ENCODE assay signal across 9 cellular contexts in genomic region chr4:3285558-3286334, GRCh38. TPM values are rescaled to one million over a fixed set of nuclear protein-coding genes. Genes with fewer than 3 reads are reported as not detected.
DNase-seq lines count a peak whose midpoint lies in the region; ATAC-seq and TF ChIP-seq lines count a peak whose summit lies in the region.
"Had no signal": no experiment of that assay in that cellular context is flagged by ENCODE, and none has a peak within 500 bp of the region (broad histone marks: within the 10 kb centered on the region; RNA-seq: fewer than 3 reads in every experiment).

No MANE protein-coding gene starts in this region.

- no peak overlapping the region for H3K27ac Mint-ChIP-seq in endodermal cell

- peaks cover 44% of the 10 kb centered on the region for H3K27me3 ChIP-seq in adipocyte (replicated peaks; ENCODE audit: control insufficient read depth, insufficient read depth, low read length)
- peaks cover 10% of the 10 kb centered on the region for H3K27me3 ChIP-seq in endodermal cell (ENCODE audit: control insufficient read depth, insufficient read depth, low read length, poor library complexity, severe bottlenecking)

- H3K4me3 ChIP-seq in adipocyte (ENCODE audit: low read length) (no peak overlapping the region), endodermal cell (ENCODE audit: low read length) (no peak overlapping the region)

- TF ChIP-seq CTCF in endodermal cell (conservative IDR thresholded peaks at IDR 0.05): no peak

- no peak overlapping the region for H3K4me3 Mint-ChIP-seq in endodermal cell

- H3K9ac ChIP-seq in adipocyte (ENCODE audit: low read length): peak overlapping the region; percentile 56
- no peak overlapping the region for H3K9ac ChIP-seq in endodermal cell (ENCODE audit: extremely low read depth, low read length, poor library complexity, severe bottlenecking)

- no peaks in the 10 kb centered on the region for H3K4me1 Mint-ChIP-seq in endodermal cell

- 90 to 95% methylated on average over 22 to 38 of the region's 38 CpGs for WGBS in endodermal cell (ENCODE audit: insufficient coverage in 1 of 2, insufficient read length in 1 of 2), 2 experiments

- peak; percentile 92 for ATAC-seq in HG03108 (IDR thresholded peaks at IDR 0.05; ENCODE audit: unreplicated experiment)
- ATAC-seq in sciatic nerve: peak; percentile 49

- DNase-seq in activated effector memory CD4-positive, alpha-beta T cell treated with anti-CD3 and anti-CD28 coated beads, Interleukin-2, amount 50 U/mL, for 16 hours: peak; percentile 57
- DNase-seq in activated effector memory CD4-positive, alpha-beta T cell treated with Interleukin-2 at 50 U/mL for 16 hours: no peak
- DNase-seq in adipocyte (ENCODE audit: low read depth) (peak; percentile 87), sciatic nerve (ENCODE audit: low spot score) (peak; percentile 61), endodermal cell (no peak), NCI-H526 treated with DMSO at 0.1 percent for 48 hours (lab: John Stamatoyannopoulos, UW) (no peak)
- DNase-seq in activated CD4-positive, alpha-beta T cell treated with anti-CD3 and anti-CD28 coated beads, Interleukin-2, amount 50 U/mL, for 1 hour: no peak

- H3K27me3 Mint-ChIP-seq in endodermal cell (ENCODE audit: insufficient read depth): peaks cover 16% of the 10 kb centered on the region

- H3K4me1 ChIP-seq in adipocyte (ENCODE audit: control insufficient read depth, insufficient read depth, low read length): peaks cover 18% of the 10 kb centered on the region
- no peaks in the 10 kb centered on the region for H3K4me1 ChIP-seq in endodermal cell (ENCODE audit: control insufficient read depth, insufficient read depth, low read length)

- H3K36me3 Mint-ChIP-seq in endodermal cell (ENCODE audit: low read depth): peaks cover 3% of the 10 kb centered on the region

- H3K9me3 ChIP-seq in adipocyte (ENCODE audit: control insufficient read depth, low read length) (peaks cover 5% of the 10 kb centered on the region), endodermal cell (ENCODE audit: control insufficient read depth, low read length) (peaks cover 5% of the 10 kb centered on the region)

- H3K9me3 Mint-ChIP-seq in endodermal cell: peaks cover 12% of the 10 kb centered on the region

- H3K27ac ChIP-seq in endodermal cell (ENCODE audit: low read depth, low read length): no peak overlapping the region
- H3K27ac ChIP-seq: epithelial cell of prostate had no signal

- H3K36me3 ChIP-seq in adipocyte (ENCODE audit: control insufficient read depth, insufficient read depth, low read length, severe bottlenecking): no peaks in the 10 kb centered on the region
- H3K36me3 ChIP-seq in endodermal cell (ENCODE audit: control insufficient read depth, insufficient read depth, low read length): no peaks in the 10 kb centered on the region

- intact Hi-C loops in sciatic nerve (cut with DNase I): no loop called here

RNA-seq across cellular contexts. Expression of gene RGS12, which starts 7.1 kb away (rescaled TPM):
- 40.7 TPM for total RNA-seq in sciatic nerve
- 10 to 100 TPM; 45.2 to 48.6 TPM for total RNA-seq in endodermal cell
- 47.0 TPM for polyA plus RNA-seq in endodermal cell (2013, experiment 1 of 2)
- polyA plus RNA-seq in endodermal cell (2013, experiment 2 of 2): 44.0 TPM

RNA-seq across cellular contexts. Expression of gene MSANTD1, which starts 36.8 kb away (rescaled TPM):
- 1.8 TPM for total RNA-seq in sciatic nerve
- total RNA-seq in endodermal cell: 1 to 10 TPM in 1 of 2 donors, under 1 TPM in 1; 1.00 to 2.5 TPM
- 0.32 TPM for polyA plus RNA-seq in endodermal cell (2013, experiment 1 of 2)
- polyA plus RNA-seq in endodermal cell (2013, experiment 2 of 2): 0.41 TPM

Comparison
In these comparisons a context has a peak if more than half of its experiments do, and no peak if none do; other contexts are left out.
1. DNase-seq: peak in activated effector memory CD4-positive, alpha-beta T cell treated with anti-CD3 and anti-CD28 coated beads, Interleukin-2, amount 50 U/mL, for 16 hours (single experiment), adipocyte (single experiment) and sciatic nerve (single experiment); none in activated effector memory CD4-positive, alpha-beta T cell treated with Interleukin-2 at 50 U/mL for 16 hours (single experiment), activated CD4-positive, alpha-beta T cell treated with anti-CD3 and anti-CD28 coated beads, Interleukin-2, amount 50 U/mL, for 1 hour (single experiment), endodermal cell (single experiment) and NCI-H526 treated with DMSO at 0.1 percent for 48 hours (single experiment).